Comparison of ENCODE assay signal across 1 cellular context in genomic region chr7:617614-618538, GRCh38.
TF ChIP-seq lines count a peak whose summit lies in the region.

No MANE protein-coding gene starts in this region.

TF ChIP-seq in GM23338, 12 proteins besides CTCF, POLR2A, EP300 and RAD21 (continued from another document):
- TF ChIP-seq ETS1 (IDR thresholded peaks at IDR 0.05) (no peak), STAT1 (IDR thresholded peaks at IDR 0.05; ENCODE audit: unreplicated experiment) (no peak), REST (IDR thresholded peaks at IDR 0.05; ENCODE audit: unreplicated experiment) (no peak)
